1 cellular context compared by ENCODE assay signal in genomic region chr18:74520096-74520833, GRCh38.
TF ChIP-seq lines count a peak whose summit lies in the region.

No MANE protein-coding gene starts in this region.

TF ChIP-seq in HepG2, 621 proteins besides CTCF, POLR2A, EP300 and RAD21:
- TF ChIP-seq ZNF121 (CRISPR knock-in tag; IDR thresholded peaks at IDR 0.05) (0 out of 2 replicates have a peak, but pooled peaks have one; percentile 49), ZNF180 (CRISPR knock-in tag; IDR thresholded peaks at IDR 0.05; ENCODE audit: borderline replicate concordance, low read depth) (no peak)
- TF ChIP-seq, protein P1, sequence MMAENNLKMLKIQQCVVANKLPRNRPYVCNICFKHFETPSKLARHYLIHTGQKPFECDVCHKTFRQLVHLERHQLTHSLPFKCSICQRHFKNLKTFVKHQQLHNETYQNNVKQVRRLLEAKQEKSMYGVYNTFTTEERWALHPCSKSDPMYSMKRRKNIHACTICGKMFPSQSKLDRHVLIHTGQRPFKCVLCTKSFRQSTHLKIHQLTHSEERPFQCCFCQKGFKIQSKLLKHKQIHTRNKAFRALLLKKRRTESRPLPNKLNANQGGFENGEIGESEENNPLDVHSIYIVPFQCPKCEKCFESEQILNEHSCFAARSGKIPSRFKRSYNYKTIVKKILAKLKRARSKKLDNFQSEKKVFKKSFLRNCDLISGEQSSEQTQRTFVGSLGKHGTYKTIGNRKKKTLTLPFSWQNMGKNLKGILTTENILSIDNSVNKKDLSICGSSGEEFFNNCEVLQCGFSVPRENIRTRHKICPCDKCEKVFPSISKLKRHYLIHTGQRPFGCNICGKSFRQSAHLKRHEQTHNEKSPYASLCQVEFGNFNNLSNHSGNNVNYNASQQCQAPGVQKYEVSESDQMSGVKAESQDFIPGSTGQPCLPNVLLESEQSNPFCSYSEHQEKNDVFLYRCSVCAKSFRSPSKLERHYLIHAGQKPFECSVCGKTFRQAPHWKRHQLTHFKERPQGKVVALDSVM (CRISPR knock-in tag; IDR thresholded peaks at IDR 0.05): peak; percentile 23; the same call in 1 of the 2 replicates
